Comparison of ENCODE assay signal across 10 cellular contexts in genomic region chr3:188170461-188171459, GRCh38. TPM values are rescaled to one million over a fixed set of nuclear protein-coding genes. Genes with fewer than 3 reads are reported as not detected.
DNase-seq lines count a peak whose midpoint lies in the region; ATAC-seq and TF ChIP-seq lines count a peak whose summit lies in the region.
"Had no signal": no experiment of that assay in that cellular context is flagged by ENCODE, and none has a peak within 500 bp of the region (broad histone marks: within the 10 kb centered on the region; RNA-seq: fewer than 3 reads in every experiment).

No MANE protein-coding gene starts in this region.

- POLR2A ChIA-PET in OCI-LY7 (lab: Charles Lee) = interaction anchor here (0.6 to 1.3 kb wide), 5 partner anchors 9 to 226 kb away, joined by 3 to 6 read pairs (median 4); no protein-coding TSS in a partner anchor

- no peaks in the 10 kb centered on the region for H3K9me2 ChIP-seq in OCI-LY7 (ENCODE audit: insufficient read depth, low read length)

- peaks cover 69% of the 10 kb centered on the region for H3K4me1 ChIP-seq in OCI-LY7 (ENCODE audit: insufficient read depth, low read length, poor library complexity, severe bottlenecking)

- H3K27ac ChIP-seq in OCI-LY7 (ENCODE audit: low read depth, low read length, poor library complexity, severe bottlenecking) = no peak overlapping the region
- H3K27ac ChIP-seq: lower lobe of right lung had no signal

- H2AFZ ChIP-seq in OCI-LY7 (ENCODE audit: low read length) = no peak overlapping the region

- no TSS peak for BruUV-seq in OCI-LY7 (replicated peaks; lab: Mats Ljungman, UMichigan)

- no peak overlapping the region for H3K4me3 ChIP-seq in OCI-LY7 (ENCODE audit: low read depth, low read length, poor library complexity, severe bottlenecking)
- H3K4me3 ChIP-seq: lower lobe of right lung had no signal

- CTCF ChIA-PET in OCI-LY7 (lab: Charles Lee; ENCODE audit: unreplicated experiment) = no interaction called here

- intact Hi-C loops in OCI-LY7 (cut with micrococcal nuclease; ENCODE audit: unreplicated experiment) = no loop called here

- DNase-seq in OCI-LY7 (ENCODE audit: low spot score) (peak; percentile 35), islet precursor cell (no peak)
- DNase-seq in activated CD8-positive, alpha-beta memory T cell treated with anti-CD3 and anti-CD28 coated beads, Interleukin-2, amount 50 U/mL, for 48 hours = peak; percentile 66
- DNase-seq in stimulated activated CD4-positive, alpha-beta T cell treated with anti-CD3 and anti-CD28 coated beads, Interleukin-4, amount 100 ng/mL, for 4 hours = peak; percentile 51 to 66
- DNase-seq: lower lobe of right lung, NCI-H2029 treated with DMSO at 0.1 percent for 48 hours had no signal

- H4K20me1 ChIP-seq in OCI-LY7 (ENCODE audit: insufficient read depth, low read length) = no peaks in the 10 kb centered on the region

- no peak for TF ChIP-seq CTCF in OCI-LY7 (conservative IDR thresholded peaks at IDR 0.05; ENCODE audit: low read length)

- H3K9me3 ChIP-seq in OCI-LY7 (ENCODE audit: low read length) = no peaks in the 10 kb centered on the region
- H3K9me3 ChIP-seq: lower lobe of right lung had no signal

- peak overlapping the region; percentile 32; the same call in 1 of the 2 replicates for H3K4me2 ChIP-seq in OCI-LY7 (ENCODE audit: low read length)

- no peaks in the 10 kb centered on the region for H3K79me2 ChIP-seq in OCI-LY7 (ENCODE audit: insufficient read depth, low read depth, low read length)

- ATAC-seq in esophagus mucosa (peak; percentile 81), HG03159 (IDR thresholded peaks at IDR 0.05; ENCODE audit: unreplicated experiment) (no peak), HG02623 (IDR thresholded peaks at IDR 0.05; ENCODE audit: unreplicated experiment) (no peak), HG03280 (IDR thresholded peaks at IDR 0.05; ENCODE audit: unreplicated experiment) (no peak)

- no peaks in the 10 kb centered on the region for H3K36me3 ChIP-seq in OCI-LY7 (ENCODE audit: insufficient read depth, low read length)

RNA-seq across cellular contexts. Expression of gene LPP, which starts 16.8 kb away (rescaled TPM):
- total RNA-seq in OCI-LY7 (2014; rRNA removed; shearing (Covaris generic)) = 7.4 and 10.9 TPM in 2 replicates
- total RNA-seq in OCI-LY7 (2022) (102 and 119 TPM in 2 replicates), esophagus mucosa (89.0 TPM)
